ENCODE assay signal across 1 cellular context in genomic region chr4:88981993-88982392, GRCh38.
TF ChIP-seq lines count a peak whose summit lies in the region.

No MANE protein-coding gene starts in this region.

TF ChIP-seq in GM23338, 12 proteins besides CTCF, POLR2A, EP300 and RAD21 (continued from another document):
- no peak for TF ChIP-seq ZNF462 (CRISPR knock-in tag; IDR thresholded peaks at IDR 0.05)
- no peak for TF ChIP-seq CREB1 (CRISPR knock-in tag; IDR thresholded peaks at IDR 0.05; ENCODE audit: low read depth)
- no peak for TF ChIP-seq JUNB (IDR thresholded peaks at IDR 0.05; ENCODE audit: unreplicated experiment)
- TF ChIP-seq STAT1 (IDR thresholded peaks at IDR 0.05; ENCODE audit: unreplicated experiment): no peak
- TF ChIP-seq ZNF114 (CRISPR knock-in tag; IDR thresholded peaks at IDR 0.05): no peak
- no peak for TF ChIP-seq POLR2AphosphoS5 (IDR thresholded peaks at IDR 0.05; ENCODE audit: low read depth)
